ENCODE assay signal across 21 cellular contexts in genomic region chr6:142861711-142862110, GRCh38.
DNase-seq lines count a peak whose midpoint lies in the region; ATAC-seq and TF ChIP-seq lines count a peak whose summit lies in the region.
"Had no signal": no experiment of that assay in that cellular context is flagged by ENCODE, and none has a peak within 500 bp of the region (broad histone marks: within the 10 kb centered on the region; RNA-seq: fewer than 3 reads in every experiment).

No MANE protein-coding gene starts in this region.

- H3K4me3 ChIP-seq in HEK293 (ENCODE audit: low read depth, low read length) (no peak overlapping the region), H7 (ENCODE audit: insufficient read depth, low read depth, low read length) (no peak overlapping the region)
- H3K4me3 ChIP-seq: dorsolateral prefrontal cortex had no signal

- H3K4me3 Mint-ChIP-seq in T-cell = no peak overlapping the region
- H3K4me3 Mint-ChIP-seq in naive thymus-derived CD8-positive, alpha-beta T cell = no peak overlapping the region
- H3K4me3 Mint-ChIP-seq: nephron, type B pancreatic cell had no signal

- H3K36me3 ChIP-seq in HEK293 (ENCODE audit: control insufficient read depth in 2 of 2, insufficient read depth in 1 of 2, low read length in 2 of 2) (no peaks in the 10 kb centered on the region), H7 (replicated peaks; ENCODE audit: control insufficient read depth, insufficient read depth, low read length) (no peaks in the 10 kb centered on the region)
- H3K36me3 ChIP-seq: BE2C had no signal

- no peaks in the 10 kb centered on the region for H3K27me3 ChIP-seq in H7 (ENCODE audit: control insufficient read depth, insufficient read depth, low read length)
- H3K27me3 ChIP-seq: dorsolateral prefrontal cortex had no signal

- peaks cover 15% of the 10 kb centered on the region for H3K4me1 ChIP-seq in HEK293 (ENCODE audit: control insufficient read depth, insufficient read depth, low read length)

- H3K9me3 Mint-ChIP-seq in T-cell = no peaks in the 10 kb centered on the region
- no peaks in the 10 kb centered on the region for H3K9me3 Mint-ChIP-seq in naive thymus-derived CD8-positive, alpha-beta T cell
- H3K9me3 Mint-ChIP-seq: nephron, type B pancreatic cell had no signal

- ATAC-seq in T-cell (replicated peaks in 1 of 4) = no peak
- ATAC-seq in naive thymus-derived CD8-positive, alpha-beta T cell = no peak
- ATAC-seq in GM21529 (IDR thresholded peaks at IDR 0.05; ENCODE audit: unreplicated experiment) = no peak
- ATAC-seq in GM21360 (IDR thresholded peaks at IDR 0.05; ENCODE audit: unreplicated experiment) = no peak
- ATAC-seq: sciatic nerve had no signal

- POLR2A ChIA-PET in HEK293 (lab: Yijun Ruan, JAX) (no interaction called here), T-cell (lab: Charles Lee) (no interaction called here)
- POLR2A ChIA-PET in naive thymus-derived CD8-positive, alpha-beta T cell (lab: Charles Lee) = no interaction called here

- DNase-seq in NCI-H2171 treated with DMSO at 0.1 percent for 48 hours (lab: John Stamatoyannopoulos, UW) (peak; percentile 7), NCI-H2171 (lab: John Stamatoyannopoulos, UW) (no peak), T-cell (no peak), H7 (no peak)
- DNase-seq in naive thymus-derived CD8-positive, alpha-beta T cell = no peak
- DNase-seq: 8988T; activated CD4-positive, alpha-beta T cell treated with anti-CD3 and anti-CD28 coated beads, Interleukin-2, amount 50 U/mL, for 48 hours; activated T-cell treated with anti-CD3 and anti-CD28 coated beads for 4 hours; aorta; BE2C; MV-4-11; NCI-H187 treated with DMSO at 0.1 percent for 48 hours; T-helper 9 cell had no signal

- H3K27me3 Mint-ChIP-seq in T-cell = no peaks in the 10 kb centered on the region
- H3K27me3 Mint-ChIP-seq in naive thymus-derived CD8-positive, alpha-beta T cell = no peaks in the 10 kb centered on the region
- H3K27me3 Mint-ChIP-seq: type B pancreatic cell had no signal

- CTCF ChIA-PET in HEK293 (lab: Yijun Ruan, JAX) = no interaction called here
- CTCF ChIA-PET in T-cell (lab: Charles Lee) = no interaction called here

- peaks cover 9% of the 10 kb centered on the region for H3K36me3 Mint-ChIP-seq in T-cell
- H3K36me3 Mint-ChIP-seq in naive thymus-derived CD8-positive, alpha-beta T cell = no peaks in the 10 kb centered on the region

- TF ChIP-seq CTCF in HEK293 (tag by site-specific recombination; IDR thresholded peaks at IDR 0.05) = no peak

- no peak overlapping the region for H3K27ac ChIP-seq in HEK293 (ENCODE audit: extremely low read depth, low read depth, low read length)
- H3K27ac ChIP-seq: RWPE1 had no signal

- H3K9me3 ChIP-seq in HEK293 (ENCODE audit: control insufficient read depth, insufficient read depth, low read depth, low read length) = no peaks in the 10 kb centered on the region
- H3K9me3 ChIP-seq: BE2C had no signal

- peaks cover 82 to 87% (median 83%) of the 10 kb centered on the region in 3 donors for H3K4me1 Mint-ChIP-seq in T-cell
- H3K4me1 Mint-ChIP-seq in naive thymus-derived CD8-positive, alpha-beta T cell = peaks cover 28 to 84% (median 79%) of the 10 kb centered on the region in 4 donors

- peak overlapping the region; percentile 77 to 95 for H3K27ac Mint-ChIP-seq in T-cell
- H3K27ac Mint-ChIP-seq in naive thymus-derived CD8-positive, alpha-beta T cell = peak overlapping the region in 9 of 10 donors; percentile 23 to 98 (median 84)
- H3K27ac Mint-ChIP-seq: nephron, type B pancreatic cell had no signal

TF ChIP-seq in HEK293, 187 proteins besides CTCF, POLR2A, EP300 and RAD21:
- TF ChIP-seq ZBTB17 (tag by site-specific recombination; IDR thresholded peaks at IDR 0.05) (no peak), ZNF658 (tag by site-specific recombination; IDR thresholded peaks at IDR 0.05) (no peak), PRDM6 (tag by site-specific recombination; IDR thresholded peaks at IDR 0.05) (0 out of 2 replicates have a peak, but pooled peaks have one; percentile 30)
